In the genomic region with DNA sequence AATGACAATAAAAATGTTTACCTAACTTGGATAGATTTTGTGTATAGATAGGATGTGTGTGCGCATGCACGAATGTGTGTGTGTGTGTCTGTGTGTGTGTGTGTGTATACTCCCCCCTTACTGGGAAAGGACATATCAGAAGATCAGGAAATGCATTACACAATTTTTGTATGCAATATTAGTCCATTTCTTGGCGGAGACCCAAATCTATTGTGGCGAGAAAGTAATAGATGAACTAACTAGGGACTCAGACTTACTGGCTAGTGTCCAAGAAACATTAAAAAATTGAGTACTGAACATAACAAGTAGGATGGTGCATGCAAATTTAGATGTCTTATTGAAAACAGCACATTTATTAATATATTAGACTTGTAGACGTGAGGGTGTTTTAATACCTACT, we compare ENCODE assay signal across 18 cellular contexts.
"Had no signal": no experiment of that assay in that cellular context is flagged by ENCODE, and none has a peak within 500 bp of the region (broad histone marks: within the 10 kb centered on the region; RNA-seq: fewer than 3 reads in every experiment).

No MANE protein-coding gene starts in this region.

- H3K27ac ChIP-seq: brain microvascular endothelial cell, lower lobe of right lung, neutrophil, pancreas, testis had no signal

- FAIRE-seq: endometrium, pancreas had no signal

- H3K4me1 ChIP-seq: lower lobe of right lung, testis had no signal

- H3K4me3 ChIP-seq: lower lobe of right lung, pancreas, smooth muscle cell, testis had no signal

- DNase-seq: activated CD4-positive, alpha-beta T cell treated with anti-CD3 and anti-CD28 coated beads, Interleukin-2, amount 10 ng/mL, durations not matched to agents 7 days and 5 days; activated CD8-positive, alpha-beta T cell treated with anti-CD3 and anti-CD28 coated beads, Interleukin-2, amount 10 ng/mL, durations not matched to agents 7 days and 5 days; activated naive CD4-positive, alpha-beta T cell treated with anti-CD3 and anti-CD28 coated beads for 36 hours; activated T-cell treated with anti-CD3 and anti-CD28 coated beads, Interleukin-2, amount 50 U/mL, for 24 hours; aorta; brain microvascular endothelial cell; cortex of kidney; lower lobe of right lung; pancreas; stimulated activated CD4-positive, alpha-beta T cell treated with anti-CD3 and anti-CD28 coated beads, Interleukin-4, amount 100 ng/mL, for 1 hour; stimulated activated naive CD8-positive, alpha-beta T cell treated with anti-CD3 and anti-CD28 coated beads, Interleukin-15, amount 100 ng/mL, for 72 hours; T-helper 9 cell; testis had no signal

- H3K27me3 ChIP-seq: brain microvascular endothelial cell, neutrophil, pancreas, testis had no signal

- H3K9me3 ChIP-seq: lower lobe of right lung, neutrophil, pancreas, testis had no signal

- ATAC-seq: activated CD8-positive, alpha-beta T cell treated with anti-CD3 and anti-CD28 coated beads, Interleukin-2, amount 10 ng/mL, durations not matched to agents 7 days and 5 days; lower lobe of right lung; natural killer cell treated with Interleukin-12 subunit alpha and Interleukin-12 subunit beta and Interleukin-15 and Interleukin-18, amount 100 ng/mL, for 72 hours; pancreas; sciatic nerve; stimulated activated naive CD8-positive, alpha-beta T cell treated with anti-CD3 and anti-CD28 coated beads, Interleukin-15, amount 100 ng/mL, for 72 hours had no signal

- H3K36me3 ChIP-seq: brain microvascular endothelial cell, lower lobe of right lung, neutrophil, pancreas had no signal
